8 cellular contexts compared by ENCODE assay signal in the genomic region with DNA sequence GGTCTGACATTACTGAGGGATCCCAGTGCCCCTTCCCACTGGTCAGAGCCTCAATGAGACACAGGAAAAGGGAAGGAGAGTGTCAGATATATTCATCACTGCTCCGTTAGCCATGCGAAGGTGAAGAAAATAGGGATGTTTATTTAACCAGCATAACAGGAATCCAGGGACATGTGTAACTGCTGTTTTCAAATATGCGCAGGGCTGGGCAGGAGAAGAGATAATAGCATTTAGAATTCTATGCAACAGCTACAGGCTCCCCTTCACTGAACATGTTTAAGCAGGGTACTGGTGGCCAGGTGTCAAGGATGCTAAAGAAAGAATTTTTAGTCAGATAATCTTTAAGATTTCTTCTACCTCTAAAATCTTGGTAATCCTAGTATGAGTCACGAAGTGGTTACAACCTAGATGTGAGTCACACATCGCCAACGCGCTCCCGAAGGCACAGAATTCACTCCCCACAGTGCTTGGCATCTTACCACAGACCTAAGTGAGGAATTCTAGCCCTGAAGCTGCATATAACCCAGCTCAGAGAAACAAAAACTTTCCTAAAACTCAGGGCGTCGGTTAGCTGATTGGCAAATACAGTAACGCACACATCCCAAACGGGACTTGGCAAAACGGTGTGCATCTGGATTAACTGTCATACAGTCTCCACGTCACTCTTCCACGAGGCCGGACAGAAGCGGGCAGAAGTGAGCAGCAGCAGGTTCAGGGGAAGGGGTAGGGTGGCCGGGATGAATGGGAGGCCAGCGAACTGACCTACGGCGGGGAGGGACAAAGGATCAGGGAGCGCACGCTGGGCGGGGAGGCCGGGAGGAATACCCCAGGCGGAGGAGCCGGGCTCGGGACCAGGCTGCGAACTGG. TPM values are rescaled to one million over a fixed set of nuclear protein-coding genes. Genes with fewer than 3 reads are reported as not detected.
DNase-seq lines count a peak whose midpoint lies in the region; ATAC-seq and TF ChIP-seq lines count a peak whose summit lies in the region.

No MANE protein-coding gene starts in this region.

- intact Hi-C loops in MCF 10A (cut with micrococcal nuclease) = loop anchor here (2.0 to 5.0 kb wide), 4 partner anchors 19 to 305 kb away; partner anchors contain the start of gene TMEM245

- H3K9me3 ChIP-seq in iPS-20b (ENCODE audit: insufficient read depth, low read depth, low read length) = no peaks in the 10 kb centered on the region
- no peaks in the 10 kb centered on the region for H3K9me3 ChIP-seq in skeletal muscle satellite cell (replicated peaks; ENCODE audit: low read length)

- peak overlapping the region; percentile 90 for H3K4me3 ChIP-seq in iPS-20b (ENCODE audit: low read length)
- peak overlapping the region; percentile 76 for H3K4me3 ChIP-seq in skeletal muscle satellite cell (ENCODE audit: low read length)

- peak overlapping the region; percentile 87 for H3K27ac Mint-ChIP-seq in MCF 10A (ENCODE audit: low read depth, unreplicated experiment)

- peak overlapping the region; percentile 84 for H3K4me3 Mint-ChIP-seq in MCF 10A (ENCODE audit: unreplicated experiment)

- H3K4me1 Mint-ChIP-seq in MCF 10A (ENCODE audit: insufficient read depth, unreplicated experiment) = peaks cover 24% of the 10 kb centered on the region

- CTCF ChIA-PET in MCF 10A (lab: Yijun Ruan, JAX) = interaction anchor here (0.6 kb wide), 1 partner anchor 178 kb away, joined by 3 read pairs; no protein-coding TSS in a partner anchor

- no peak overlapping the region for H3K27ac ChIP-seq in iPS-20b (ENCODE audit: low read length)

- H3K4me1 ChIP-seq in iPS-20b (ENCODE audit: insufficient read depth, low read length) = peaks cover 12% of the 10 kb centered on the region
- H3K4me1 ChIP-seq in skeletal muscle satellite cell (ENCODE audit: control insufficient read depth, insufficient read depth, low read length) = peaks cover 33% of the 10 kb centered on the region

- H3K9ac ChIP-seq in iPS-20b (ENCODE audit: low read depth, low read length) = peak overlapping the region; percentile 78
- H3K9ac ChIP-seq in skeletal muscle satellite cell (ENCODE audit: low read depth, low read length) = peak overlapping the region; percentile 93

- H3K36me3 ChIP-seq in iPS-20b (ENCODE audit: insufficient read depth, low read depth, low read length) (no peaks in the 10 kb centered on the region), skeletal muscle satellite cell (ENCODE audit: insufficient read depth, low read length) (no peaks in the 10 kb centered on the region)

- no peak for TF ChIP-seq CTCF in MCF 10A (IDR thresholded peaks at IDR 0.05; ENCODE audit: unreplicated experiment)

- TSS peak; percentile 42 for BruUV-seq in MCF 10A (replicated peaks; lab: Mats Ljungman, UMichigan)

- DNase-seq in Daoy (ENCODE audit: low read depth) (peak; percentile 98), LHCN-M2 (ENCODE audit: low read depth) (peak; percentile 93), T-helper 22 cell (ENCODE audit: low read depth) (peak; percentile 40), MCF 10A (ENCODE audit: unreplicated experiment) (peak; percentile 99), NCI-H1436 treated with DMSO at 0.1 percent for 48 hours (lab: John Stamatoyannopoulos, UW) (no peak)

- peaks cover 18% of the 10 kb centered on the region for H3K36me3 Mint-ChIP-seq in MCF 10A (ENCODE audit: insufficient read depth, unreplicated experiment)

- H3K27me3 ChIP-seq in iPS-20b (ENCODE audit: insufficient read depth, low read length) (peaks cover 13% of the 10 kb centered on the region), skeletal muscle satellite cell (ENCODE audit: control insufficient read depth, insufficient read depth, low read length) (no peaks in the 10 kb centered on the region)

- H3K9me3 Mint-ChIP-seq in MCF 10A (ENCODE audit: unreplicated experiment) = no peaks in the 10 kb centered on the region

- peak; percentile 24 for ATAC-seq in GM21825 (IDR thresholded peaks at IDR 0.05; ENCODE audit: unreplicated experiment)

- H3K4me2 ChIP-seq in skeletal muscle satellite cell (ENCODE audit: low read length) = peak overlapping the region; percentile 87

- no peaks in the 10 kb centered on the region for H3K27me3 Mint-ChIP-seq in MCF 10A (ENCODE audit: insufficient read depth, unreplicated experiment)

- POLR2A ChIA-PET in MCF 10A (lab: Yijun Ruan, JAX) = interaction anchor here (0.7 to 2.9 kb wide), 24 partner anchors 9 to 1244 kb away, joined by 3 to 26 read pairs (median 4); partner anchors contain the start of genes ABITRAM, TMEM245 and TXN

RNA-seq across cellular contexts. Expression of gene CTNNAL1, which starts 1.1 kb away (rescaled TPM):
- total RNA-seq in Daoy (2014; rRNA removed; shearing (Covaris generic)) = 311 and 350 TPM in 2 replicates
- total RNA-seq in LHCN-M2 (2014; rRNA removed) (72.3 and 72.8 TPM in 2 replicates), MCF 10A (2022) (48.6 and 85.6 TPM in 2 replicates)
- 24.3 TPM for polyA plus RNA-seq in LHCN-M2 (2012)
- total RNA-seq in skeletal muscle satellite cell (2012; rRNA removed) = 86.5 and 104 TPM in 2 replicates
